ENCODE assay signal across 8 cellular contexts in genomic region chr17:82212331-82213250, GRCh38. TPM values are rescaled to one million over a fixed set of nuclear protein-coding genes. Genes with fewer than 3 reads are reported as not detected.
DNase-seq lines count a peak whose midpoint lies in the region; ATAC-seq and TF ChIP-seq lines count a peak whose summit lies in the region.

A gene with protein sequence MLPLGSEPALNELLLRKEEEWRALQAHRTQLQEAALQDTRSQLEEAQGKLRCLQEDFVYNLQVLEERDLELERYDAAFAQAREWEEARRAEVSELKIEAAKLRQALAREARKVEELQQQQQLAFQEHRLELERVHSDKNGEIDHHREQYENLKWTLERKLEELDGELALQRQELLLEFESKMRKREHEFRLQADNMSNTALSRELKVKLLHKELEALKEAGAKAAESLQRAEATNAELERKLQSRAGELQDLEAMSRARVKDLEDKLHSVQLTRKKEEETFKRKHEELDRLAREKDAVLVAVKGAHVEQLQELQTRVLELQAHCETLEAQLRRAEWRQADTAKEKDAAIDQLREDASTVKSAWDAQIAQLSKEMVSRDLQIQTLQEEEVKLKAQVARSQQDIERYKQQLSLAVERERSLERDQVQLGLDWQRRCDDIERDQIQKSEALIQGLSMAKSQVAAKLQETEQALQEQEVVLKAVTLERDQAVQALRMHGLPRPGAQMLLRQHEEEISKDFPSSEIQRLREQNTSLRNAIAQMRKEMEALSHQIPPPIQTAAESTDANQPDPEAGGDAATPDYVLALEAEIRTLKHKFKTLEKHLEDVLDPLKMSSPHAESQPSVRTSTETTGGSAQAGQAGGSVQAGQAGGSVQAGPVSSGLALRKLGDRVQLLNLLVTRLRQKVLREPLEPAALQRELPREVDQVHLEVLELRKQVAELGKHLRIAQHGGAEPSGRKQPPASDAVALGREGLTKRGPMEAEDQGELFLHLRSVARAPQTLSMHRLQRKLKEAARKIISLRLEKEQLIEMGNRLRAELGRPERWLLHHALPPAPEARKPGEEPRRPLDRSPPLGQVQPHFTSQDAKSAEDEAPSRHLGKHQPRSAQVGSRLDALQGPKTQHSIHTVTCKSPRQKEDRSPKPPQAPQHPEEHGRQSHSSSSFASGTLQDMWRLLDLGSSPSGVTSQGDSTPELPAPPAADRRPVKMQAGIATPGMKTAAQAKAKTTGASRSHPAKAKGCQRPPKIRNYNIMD (minus strand): TSS chr17:82212842. CDS start chr17:82201944, 10,898 bp downstream.

- H3K79me2 ChIP-seq in SK-N-SH (ENCODE audit: insufficient read depth): peaks cover 33% of the 10 kb centered on the region

- no peaks in the 10 kb centered on the region; the same call in 1 of the 2 replicates for H3K4me1 ChIP-seq in HUES64 (ENCODE audit: insufficient read depth, low read length)
- peaks cover 20 to 41% of the 10 kb centered on the region in 2 experiments for H3K4me1 ChIP-seq in SK-N-SH (ENCODE audit: control insufficient read depth in 1 of 2, insufficient read depth in 2 of 2, low read depth in 1 of 2, low read length in 1 of 2)

- DNase-seq in DMS114 treated with DMSO at 0.1 percent for 48 hours (lab: John Stamatoyannopoulos, UW; ENCODE audit: unreplicated experiment) (peak; percentile 17), SK-N-SH (peak; percentile 99), amniotic epithelial cell (ENCODE audit: low read depth) (peak; percentile 74), left ventricle myocardium superior (peak; percentile 89), posterior vena cava (ENCODE audit: low spot score) (peak; percentile 93), T-helper 9 cell (no peak)

- POLR2A ChIA-PET in SK-N-SH (lab: Yijun Ruan, JAX): no interaction called here

- H3K9ac ChIP-seq in HUES64 (ENCODE audit: low read depth, low read length) (peak within 1 kb of the TSS; percentile 82), SK-N-SH (peak within 1 kb of the TSS; percentile 93)

- no peak within 1 kb of the TSS for H3K27ac ChIP-seq in HUES64 (ENCODE audit: low read depth, low read length)
- H3K27ac ChIP-seq in SK-N-SH (ENCODE audit: low read depth in 2 of 2, low read length in 1 of 2): peak within 1 kb of the TSS; percentile 83 to 89

- CTCF ChIA-PET in SK-N-SH (lab: Yijun Ruan, JAX): interaction anchor here (0.6 to 3.1 kb wide), 10 partner anchors 13 to 182 kb away, joined by 3 to 12 read pairs (median 4); partner anchors contain the start of genes CD7, RAC3 and SECTM1

- peak in 1 of 2 experiments; percentile 13; a peak in 1 of 4 replicates for TF ChIP-seq EP300 in SK-N-SH (IDR thresholded peaks at IDR 0.05; ENCODE audit: borderline replicate concordance in 1 of 2, low read depth in 1 of 2, low read length in 1 of 2)

- peaks cover 30% of the 10 kb centered on the region for H3F3A ChIP-seq in SK-N-SH (replicated peaks; ENCODE audit: insufficient read depth)

- intact Hi-C loops in left ventricle myocardium superior (cut with micrococcal nuclease): no loop called here
- intact Hi-C loops in posterior vena cava (cut with DNase I): no loop called here

- H3K4me3 ChIP-seq in HUES64 (ENCODE audit: low read length) (peak within 1 kb of the TSS; percentile 89), SK-N-SH (ENCODE audit: low read depth in 2 of 2, low read length in 1 of 2) (peak within 1 kb of the TSS; percentile 76 to 88)

- no peaks in the 10 kb centered on the region for H3K36me3 ChIP-seq in HUES64 (ENCODE audit: insufficient read depth, low read length)
- peaks cover 2 to 10% of the 10 kb centered on the region in 2 experiments for H3K36me3 ChIP-seq in SK-N-SH (replicated peaks in 1 of 2; ENCODE audit: control insufficient read depth in 1 of 2, insufficient read depth in 2 of 2, low read length in 1 of 2)

- no peak for TF ChIP-seq CTCF in SK-N-SH (IDR thresholded peaks at IDR 0.05)

- H3K4me2 ChIP-seq in SK-N-SH: peak within 1 kb of the TSS; percentile 99

- H4K20me1 ChIP-seq in SK-N-SH (ENCODE audit: insufficient read depth): no peaks in the 10 kb centered on the region

- no peaks in the 10 kb centered on the region for H3K9me2 ChIP-seq in SK-N-SH

- ATAC-seq in GM21381 (IDR thresholded peaks at IDR 0.05; ENCODE audit: unreplicated experiment) (peak; percentile 59), left ventricle myocardium superior (peak; percentile 87)

- H3K27me3 ChIP-seq in HUES64 (ENCODE audit: insufficient read depth, low read length) (peaks cover 15% of the 10 kb centered on the region), SK-N-SH (ENCODE audit: insufficient read depth) (no peaks in the 10 kb centered on the region)

- H3K9me3 ChIP-seq in HUES64 (ENCODE audit: insufficient read depth, low read depth, low read length) (no peaks in the 10 kb centered on the region), SK-N-SH (no peaks in the 10 kb centered on the region)

- no peak for TF ChIP-seq RAD21 in SK-N-SH (IDR thresholded peaks at IDR 0.05; ENCODE audit: low read length)

- under 1% methylated on average over 116 of the region's 116 CpGs for WGBS in HUES64
- 0% methylated on average over 55 of the region's 116 CpGs for WGBS in SK-N-SH (ENCODE audit: low lambda C conversion rate)

- peak within 1 kb of the TSS; percentile 80; the same call in 1 of the 2 replicates for H2AFZ ChIP-seq in SK-N-SH (ENCODE audit: low read depth)

TF ChIP-seq in SK-N-SH, 30 proteins besides CTCF, POLR2A, EP300 and RAD21 (continues in another document):
- 0 out of 2 replicates have a peak, but pooled peaks have one; percentile 18 for TF ChIP-seq POLR2AphosphoS5 (IDR thresholded peaks at IDR 0.05; ENCODE audit: low read depth, low read length)
- peak; percentile 67 for TF ChIP-seq CHD2 (IDR thresholded peaks at IDR 0.05; ENCODE audit: low read length, partially characterized antibody)
- peak; percentile 94 for TF ChIP-seq MXI1 (IDR thresholded peaks at IDR 0.05; ENCODE audit: low read depth, low read length)
- no peak for TF ChIP-seq NFIC (IDR thresholded peaks at IDR 0.05; ENCODE audit: borderline replicate concordance)
- peak; percentile 82 for TF ChIP-seq GABPA (IDR thresholded peaks at IDR 0.05; ENCODE audit: low read depth)
- peak; percentile 65; the same call in 1 of the 2 replicates for TF ChIP-seq RCOR1 (IDR thresholded peaks at IDR 0.05; ENCODE audit: low read length)
- no peak for TF ChIP-seq YY1 (IDR thresholded peaks at IDR 0.05; ENCODE audit: low read depth)
- TF ChIP-seq USF1 (IDR thresholded peaks at IDR 0.05; ENCODE audit: borderline replicate concordance, low read depth): peak; percentile 24; the same call in 1 of the 2 replicates
- no peak for TF ChIP-seq EZH2phosphoT487 (IDR thresholded peaks at IDR 0.05; ENCODE audit: borderline replicate concordance, low read depth)
- no peak for TF ChIP-seq GATA2 (CRISPR knock-in tag; IDR thresholded peaks at IDR 0.05)
- TF ChIP-seq FOSL2 (IDR thresholded peaks at IDR 0.05; ENCODE audit: borderline replicate concordance, low read depth): no peak
- peak; percentile 69; the same call in 1 of the 2 replicates for TF ChIP-seq REST (IDR thresholded peaks at IDR 0.05; ENCODE audit: low read depth, low read length)
- TF ChIP-seq, protein P1, sequence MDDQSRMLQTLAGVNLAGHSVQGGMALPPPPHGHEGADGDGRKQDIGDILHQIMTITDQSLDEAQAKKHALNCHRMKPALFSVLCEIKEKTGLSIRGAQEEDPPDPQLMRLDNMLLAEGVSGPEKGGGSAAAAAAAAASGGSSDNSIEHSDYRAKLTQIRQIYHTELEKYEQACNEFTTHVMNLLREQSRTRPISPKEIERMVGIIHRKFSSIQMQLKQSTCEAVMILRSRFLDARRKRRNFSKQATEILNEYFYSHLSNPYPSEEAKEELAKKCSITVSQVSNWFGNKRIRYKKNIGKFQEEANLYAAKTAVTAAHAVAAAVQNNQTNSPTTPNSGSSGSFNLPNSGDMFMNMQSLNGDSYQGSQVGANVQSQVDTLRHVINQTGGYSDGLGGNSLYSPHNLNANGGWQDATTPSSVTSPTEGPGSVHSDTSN (IDR thresholded peaks at IDR 0.05): no peak

RNA-seq across cellular contexts. Expression of the gene that starts here (rescaled TPM):
- polyA plus RNA-seq in HUES64 (2013, experiment 1 of 2): 6.4 TPM
- polyA plus RNA-seq in HUES64 (2013, experiment 2 of 2): 7.0 TPM
- polyA plus RNA-seq in SK-N-SH (2012; rRNA removed): 68.6 and 82.9 TPM in 2 replicates
- 11.2 and 17.5 TPM in 2 replicates for polyA plus RNA-seq in SK-N-SH (2012; cell fraction: cytosol; rRNA removed)
- polyA plus RNA-seq in SK-N-SH (2012; cell fraction: nucleus; rRNA removed): 417 and 423 TPM in 2 replicates
- total RNA-seq in left ventricle myocardium superior (8.1 TPM), posterior vena cava (10 to 100 TPM; 20.3 to 28.5 TPM)
